ENCODE assay signal across 1 cellular context in the genomic region with DNA sequence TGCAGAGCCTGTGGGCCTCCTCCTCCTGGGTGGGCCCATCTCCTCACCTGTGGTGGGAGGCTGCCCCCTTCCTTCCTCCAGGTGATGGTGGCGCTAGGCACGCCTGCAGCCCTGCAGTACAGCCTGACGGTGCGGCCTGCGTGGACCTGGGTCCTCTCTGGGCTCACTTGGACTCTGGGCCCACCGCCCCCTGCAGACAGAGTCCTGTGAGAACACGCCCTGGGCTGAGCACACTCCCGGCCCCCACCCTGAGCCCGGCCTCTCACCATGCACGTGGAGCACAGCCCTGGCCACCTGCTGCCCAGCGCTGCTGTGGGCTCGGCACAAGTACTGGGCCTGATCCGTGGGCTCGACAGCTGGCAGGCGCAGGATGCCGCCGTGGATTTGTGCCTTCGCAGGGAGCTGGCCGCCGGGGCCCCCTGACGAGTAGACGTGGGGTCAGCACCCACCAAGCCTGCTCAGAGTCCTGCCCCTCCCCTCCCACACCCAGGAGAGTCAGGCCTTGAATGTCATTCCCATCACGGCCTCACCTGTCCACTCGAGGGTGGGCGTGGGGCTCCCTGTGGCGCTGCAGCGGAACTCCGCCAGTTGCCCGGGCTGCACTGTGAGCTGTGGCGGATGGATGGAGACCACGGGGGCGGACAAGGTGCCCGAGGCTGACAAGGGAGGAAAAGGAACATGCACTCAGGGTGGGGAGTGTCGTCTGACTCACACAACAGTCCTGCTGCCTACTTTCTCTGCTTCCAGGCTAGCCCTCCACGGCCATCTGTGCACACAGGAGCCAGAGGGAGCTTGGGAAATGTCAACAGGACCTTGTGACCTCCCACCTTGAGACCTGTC.
TF ChIP-seq lines count a peak whose summit lies in the region.

No MANE protein-coding gene starts in this region.

TF ChIP-seq in HepG2, 621 proteins besides CTCF, POLR2A, EP300 and RAD21 (continues in another document):
- TF ChIP-seq MXD3 (CRISPR knock-in tag; IDR thresholded peaks at IDR 0.05): no peak
- peak; percentile 29; the same call in 1 of the 2 replicates for TF ChIP-seq HOXA3 (CRISPR knock-in tag; IDR thresholded peaks at IDR 0.05)
- no peak for TF ChIP-seq TERF1 (CRISPR knock-in tag; IDR thresholded peaks at IDR 0.05)
- no peak for TF ChIP-seq ZNF800 (CRISPR knock-in tag; IDR thresholded peaks at IDR 0.05)
- peak; percentile 75; the same call in 1 of the 2 replicates for TF ChIP-seq ZNF431 (CRISPR knock-in tag; IDR thresholded peaks at IDR 0.05; ENCODE audit: borderline replicate concordance, low read depth)
- TF ChIP-seq, protein P1, sequence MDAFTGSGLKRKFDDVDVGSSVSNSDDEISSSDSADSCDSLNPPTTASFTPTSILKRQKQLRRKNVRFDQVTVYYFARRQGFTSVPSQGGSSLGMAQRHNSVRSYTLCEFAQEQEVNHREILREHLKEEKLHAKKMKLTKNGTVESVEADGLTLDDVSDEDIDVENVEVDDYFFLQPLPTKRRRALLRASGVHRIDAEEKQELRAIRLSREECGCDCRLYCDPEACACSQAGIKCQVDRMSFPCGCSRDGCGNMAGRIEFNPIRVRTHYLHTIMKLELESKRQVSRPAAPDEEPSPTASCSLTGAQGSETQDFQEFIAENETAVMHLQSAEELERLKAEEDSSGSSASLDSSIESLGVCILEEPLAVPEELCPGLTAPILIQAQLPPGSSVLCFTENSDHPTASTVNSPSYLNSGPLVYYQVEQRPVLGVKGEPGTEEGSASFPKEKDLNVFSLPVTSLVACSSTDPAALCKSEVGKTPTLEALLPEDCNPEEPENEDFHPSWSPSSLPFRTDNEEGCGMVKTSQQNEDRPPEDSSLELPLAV (CRISPR knock-in tag; conservative IDR thresholded peaks at IDR 0.05; ENCODE audit: low read depth): no peak
- TF ChIP-seq, protein P2, sequence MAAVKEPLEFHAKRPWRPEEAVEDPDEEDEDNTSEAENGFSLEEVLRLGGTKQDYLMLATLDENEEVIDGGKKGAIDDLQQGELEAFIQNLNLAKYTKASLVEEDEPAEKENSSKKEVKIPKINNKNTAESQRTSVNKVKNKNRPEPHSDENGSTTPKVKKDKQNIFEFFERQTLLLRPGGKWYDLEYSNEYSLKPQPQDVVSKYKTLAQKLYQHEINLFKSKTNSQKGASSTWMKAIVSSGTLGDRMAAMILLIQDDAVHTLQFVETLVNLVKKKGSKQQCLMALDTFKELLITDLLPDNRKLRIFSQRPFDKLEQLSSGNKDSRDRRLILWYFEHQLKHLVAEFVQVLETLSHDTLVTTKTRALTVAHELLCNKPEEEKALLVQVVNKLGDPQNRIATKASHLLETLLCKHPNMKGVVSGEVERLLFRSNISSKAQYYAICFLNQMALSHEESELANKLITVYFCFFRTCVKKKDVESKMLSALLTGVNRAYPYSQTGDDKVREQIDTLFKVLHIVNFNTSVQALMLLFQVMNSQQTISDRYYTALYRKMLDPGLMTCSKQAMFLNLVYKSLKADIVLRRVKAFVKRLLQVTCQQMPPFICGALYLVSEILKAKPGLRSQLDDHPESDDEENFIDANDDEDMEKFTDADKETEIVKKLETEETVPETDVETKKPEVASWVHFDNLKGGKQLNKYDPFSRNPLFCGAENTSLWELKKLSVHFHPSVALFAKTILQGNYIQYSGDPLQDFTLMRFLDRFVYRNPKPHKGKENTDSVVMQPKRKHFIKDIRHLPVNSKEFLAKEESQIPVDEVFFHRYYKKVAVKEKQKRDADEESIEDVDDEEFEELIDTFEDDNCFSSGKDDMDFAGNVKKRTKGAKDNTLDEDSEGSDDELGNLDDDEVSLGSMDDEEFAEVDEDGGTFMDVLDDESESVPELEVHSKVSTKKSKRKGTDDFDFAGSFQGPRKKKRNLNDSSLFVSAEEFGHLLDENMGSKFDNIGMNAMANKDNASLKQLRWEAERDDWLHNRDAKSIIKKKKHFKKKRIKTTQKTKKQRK (IDR thresholded peaks at IDR 0.05; ENCODE audit: low read length): no peak
- no peak for TF ChIP-seq POLR2AphosphoS2 (IDR thresholded peaks at IDR 0.05; ENCODE audit: low read depth, low read length)
- no peak for TF ChIP-seq ARID2 (CRISPR knock-in tag; IDR thresholded peaks at IDR 0.05; ENCODE audit: borderline replicate concordance)
- TF ChIP-seq, protein P3, sequence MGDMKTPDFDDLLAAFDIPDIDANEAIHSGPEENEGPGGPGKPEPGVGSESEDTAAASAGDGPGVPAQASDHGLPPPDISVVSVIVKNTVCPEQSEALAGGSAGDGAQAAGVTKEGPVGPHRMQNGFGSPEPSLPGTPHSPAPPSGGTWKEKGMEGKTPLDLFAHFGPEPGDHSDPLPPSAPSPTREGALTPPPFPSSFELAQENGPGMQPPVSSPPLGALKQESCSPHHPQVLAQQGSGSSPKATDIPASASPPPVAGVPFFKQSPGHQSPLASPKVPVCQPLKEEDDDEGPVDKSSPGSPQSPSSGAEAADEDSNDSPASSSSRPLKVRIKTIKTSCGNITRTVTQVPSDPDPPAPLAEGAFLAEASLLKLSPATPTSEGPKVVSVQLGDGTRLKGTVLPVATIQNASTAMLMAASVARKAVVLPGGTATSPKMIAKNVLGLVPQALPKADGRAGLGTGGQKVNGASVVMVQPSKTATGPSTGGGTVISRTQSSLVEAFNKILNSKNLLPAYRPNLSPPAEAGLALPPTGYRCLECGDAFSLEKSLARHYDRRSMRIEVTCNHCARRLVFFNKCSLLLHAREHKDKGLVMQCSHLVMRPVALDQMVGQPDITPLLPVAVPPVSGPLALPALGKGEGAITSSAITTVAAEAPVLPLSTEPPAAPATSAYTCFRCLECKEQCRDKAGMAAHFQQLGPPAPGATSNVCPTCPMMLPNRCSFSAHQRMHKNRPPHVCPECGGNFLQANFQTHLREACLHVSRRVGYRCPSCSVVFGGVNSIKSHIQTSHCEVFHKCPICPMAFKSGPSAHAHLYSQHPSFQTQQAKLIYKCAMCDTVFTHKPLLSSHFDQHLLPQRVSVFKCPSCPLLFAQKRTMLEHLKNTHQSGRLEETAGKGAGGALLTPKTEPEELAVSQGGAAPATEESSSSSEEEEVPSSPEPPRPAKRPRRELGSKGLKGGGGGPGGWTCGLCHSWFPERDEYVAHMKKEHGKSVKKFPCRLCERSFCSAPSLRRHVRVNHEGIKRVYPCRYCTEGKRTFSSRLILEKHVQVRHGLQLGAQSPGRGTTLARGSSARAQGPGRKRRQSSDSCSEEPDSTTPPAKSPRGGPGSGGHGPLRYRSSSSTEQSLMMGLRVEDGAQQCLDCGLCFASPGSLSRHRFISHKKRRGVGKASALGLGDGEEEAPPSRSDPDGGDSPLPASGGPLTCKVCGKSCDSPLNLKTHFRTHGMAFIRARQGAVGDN (CRISPR knock-in tag; IDR thresholded peaks at IDR 0.05): peak; percentile 72; the same call in 1 of the 2 replicates
- 0 out of 2 replicates have a peak, but pooled peaks have one; percentile 8 for TF ChIP-seq FOSL2 (CRISPR knock-in tag; IDR thresholded peaks at IDR 0.05)
- TF ChIP-seq ARHGAP35 (CRISPR knock-in tag; IDR thresholded peaks at IDR 0.05; ENCODE audit: borderline replicate concordance): no peak
- TF ChIP-seq FOXK1 (CRISPR knock-in tag; IDR thresholded peaks at IDR 0.05; ENCODE audit: borderline replicate concordance, low read depth): no peak
- no peak for TF ChIP-seq ATF1 (CRISPR knock-in tag; IDR thresholded peaks at IDR 0.05)
- TF ChIP-seq, protein P4, sequence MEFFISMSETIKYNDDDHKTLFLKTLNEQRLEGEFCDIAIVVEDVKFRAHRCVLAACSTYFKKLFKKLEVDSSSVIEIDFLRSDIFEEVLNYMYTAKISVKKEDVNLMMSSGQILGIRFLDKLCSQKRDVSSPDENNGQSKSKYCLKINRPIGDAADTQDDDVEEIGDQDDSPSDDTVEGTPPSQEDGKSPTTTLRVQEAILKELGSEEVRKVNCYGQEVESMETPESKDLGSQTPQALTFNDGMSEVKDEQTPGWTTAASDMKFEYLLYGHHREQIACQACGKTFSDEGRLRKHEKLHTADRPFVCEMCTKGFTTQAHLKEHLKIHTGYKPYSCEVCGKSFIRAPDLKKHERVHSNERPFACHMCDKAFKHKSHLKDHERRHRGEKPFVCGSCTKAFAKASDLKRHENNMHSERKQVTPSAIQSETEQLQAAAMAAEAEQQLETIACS (CRISPR knock-in tag; IDR thresholded peaks at IDR 0.05): no peak
- no peak for TF ChIP-seq ZNF563 (CRISPR knock-in tag; IDR thresholded peaks at IDR 0.05)
- peak; percentile 30; the same call in 1 of the 2 replicates for TF ChIP-seq RXRA (CRISPR knock-in tag; IDR thresholded peaks at IDR 0.05)
- no peak for TF ChIP-seq CHD4 (IDR thresholded peaks at IDR 0.05; ENCODE audit: borderline replicate concordance, low read length)
- TF ChIP-seq RORA (CRISPR knock-in tag; IDR thresholded peaks at IDR 0.05): no peak
- TF ChIP-seq NKX3-1 (CRISPR knock-in tag; IDR thresholded peaks at IDR 0.05): no peak
- TF ChIP-seq FOXK2 (IDR thresholded peaks at IDR 0.05): no peak
- TF ChIP-seq ZNF20 (CRISPR knock-in tag; IDR thresholded peaks at IDR 0.05): no peak
- TF ChIP-seq ZNF354B (CRISPR knock-in tag; IDR thresholded peaks at IDR 0.05): no peak
- TF ChIP-seq, protein P5, sequence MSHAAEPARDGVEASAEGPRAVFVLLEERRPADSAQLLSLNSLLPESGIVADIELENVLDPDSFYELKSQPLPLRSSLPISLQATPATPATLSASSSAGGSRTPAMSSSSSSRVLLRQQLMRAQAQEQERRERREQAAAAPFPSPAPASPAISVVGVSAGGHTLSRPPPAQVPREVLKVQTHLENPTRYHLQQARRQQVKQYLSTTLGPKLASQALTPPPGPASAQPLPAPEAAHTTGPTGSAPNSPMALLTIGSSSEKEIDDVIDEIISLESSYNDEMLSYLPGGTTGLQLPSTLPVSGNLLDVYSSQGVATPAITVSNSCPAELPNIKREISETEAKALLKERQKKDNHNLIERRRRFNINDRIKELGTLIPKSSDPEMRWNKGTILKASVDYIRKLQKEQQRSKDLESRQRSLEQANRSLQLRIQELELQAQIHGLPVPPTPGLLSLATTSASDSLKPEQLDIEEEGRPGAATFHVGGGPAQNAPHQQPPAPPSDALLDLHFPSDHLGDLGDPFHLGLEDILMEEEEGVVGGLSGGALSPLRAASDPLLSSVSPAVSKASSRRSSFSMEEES (CRISPR knock-in tag; IDR thresholded peaks at IDR 0.05): no peak
- no peak for TF ChIP-seq ZNF10 (CRISPR knock-in tag; IDR thresholded peaks at IDR 0.05; ENCODE audit: borderline replicate concordance, low read depth)
- TF ChIP-seq ZNF883 (CRISPR knock-in tag; IDR thresholded peaks at IDR 0.05; ENCODE audit: not compliant biosample characterization): no peak
- peak; percentile 28; the same call in 1 of the 2 replicates for TF ChIP-seq MYC (CRISPR knock-in tag; IDR thresholded peaks at IDR 0.05; ENCODE audit: borderline replicate concordance)
- no peak for TF ChIP-seq MXD4 (CRISPR knock-in tag; IDR thresholded peaks at IDR 0.05)
- no peak for TF ChIP-seq ZNF124 (CRISPR knock-in tag; IDR thresholded peaks at IDR 0.05)
- TF ChIP-seq ZSCAN22 (CRISPR knock-in tag; IDR thresholded peaks at IDR 0.05): no peak
- TF ChIP-seq ZNF770 (CRISPR knock-in tag; IDR thresholded peaks at IDR 0.05): no peak
- TF ChIP-seq YEATS2 (CRISPR knock-in tag; IDR thresholded peaks at IDR 0.05; ENCODE audit: borderline replicate concordance): no peak
- peak; percentile 52 to 67; a peak in 3 of 4 replicates for TF ChIP-seq NR2F1 (CRISPR knock-in tag; IDR thresholded peaks at IDR 0.05)
- TF ChIP-seq TARDBP (CRISPR knock-in tag; IDR thresholded peaks at IDR 0.05): no peak
- TF ChIP-seq MEIS1 (CRISPR knock-in tag; IDR thresholded peaks at IDR 0.05; ENCODE audit: borderline replicate concordance): no peak
- no peak for TF ChIP-seq ZSCAN29 (CRISPR knock-in tag; conservative IDR thresholded peaks at IDR 0.05)
